ENCODE assay signal across 8 cellular contexts in genomic region chr5:141369994-141370848, GRCh38. TPM values are rescaled to one million over a fixed set of nuclear protein-coding genes. Genes with fewer than 3 reads are reported as not detected.
DNase-seq lines count a peak whose midpoint lies in the region; ATAC-seq and TF ChIP-seq lines count a peak whose summit lies in the region.

TSS of gene PCDHGB3 (plus strand) at chr5:141370242. CDS start at chr5:141370395, 153 bp downstream.

- peaks cover 13% of the 10 kb centered on the region for H3K4me1 Mint-ChIP-seq in activated T-cell treated with anti-CD3 and anti-CD28 coated beads, Interleukin-2, amount 50 U/mL, for 72 hours (ENCODE audit: low read depth)
- H3K4me1 Mint-ChIP-seq in WTC11: peaks cover 5% of the 10 kb centered on the region
- H3K4me1 Mint-ChIP-seq in stimulated activated memory B cell treated with anti-CD40 and anti-IgM and Interleukin-4, amounts not matched to agents 10 μg/mL and 1 μg/mL and 100 μg/mL, for 72 hours: peaks cover 6% of the 10 kb centered on the region

- H3K9me3 Mint-ChIP-seq in activated T-cell treated with anti-CD3 and anti-CD28 coated beads, Interleukin-2, amount 50 U/mL, for 72 hours: peaks cover 2 to 13% of the 10 kb centered on the region in 2 donors
- peaks cover 55% of the 10 kb centered on the region for H3K9me3 Mint-ChIP-seq in WTC11
- H3K9me3 Mint-ChIP-seq in stimulated activated memory B cell treated with anti-CD40 and anti-IgM and Interleukin-4, amounts not matched to agents 10 μg/mL and 1 μg/mL and 100 μg/mL, for 72 hours: peaks cover 3% of the 10 kb centered on the region

- POLR2A ChIA-PET in WTC11 (lab: Charles Lee): interaction anchor here (0.6 kb wide), 1 partner anchor 248 kb away, joined by 3 read pairs; the partner anchor contains the start of gene DIAPH1

- H3K36me3 Mint-ChIP-seq in activated T-cell treated with anti-CD3 and anti-CD28 coated beads, Interleukin-2, amount 50 U/mL, for 72 hours (ENCODE audit: insufficient read depth in 2 of 2): peaks cover 15 to 33% of the 10 kb centered on the region in 2 donors
- peaks cover 61% of the 10 kb centered on the region for H3K36me3 Mint-ChIP-seq in WTC11
- peaks cover 11% of the 10 kb centered on the region for H3K36me3 Mint-ChIP-seq in stimulated activated memory B cell treated with anti-CD40 and anti-IgM and Interleukin-4, amounts not matched to agents 10 μg/mL and 1 μg/mL and 100 μg/mL, for 72 hours

- H3K4me3 Mint-ChIP-seq in activated T-cell treated with anti-CD3 and anti-CD28 coated beads, Interleukin-2, amount 50 U/mL, for 72 hours: peak within 1 kb of the TSS; percentile 83 to 92
- peak within 1 kb of the TSS; percentile 61 for H3K4me3 Mint-ChIP-seq in WTC11
- peak within 1 kb of the TSS; percentile 90 for H3K4me3 Mint-ChIP-seq in stimulated activated memory B cell treated with anti-CD40 and anti-IgM and Interleukin-4, amounts not matched to agents 10 μg/mL and 1 μg/mL and 100 μg/mL, for 72 hours

- peak within 1 kb of the TSS; percentile 5 for H3K27ac Mint-ChIP-seq in activated T-cell treated with anti-CD3 and anti-CD28 coated beads, Interleukin-2, amount 50 U/mL, for 72 hours
- H3K27ac Mint-ChIP-seq in WTC11: peak within 1 kb of the TSS; percentile 91
- peak within 1 kb of the TSS; percentile 83 for H3K27ac Mint-ChIP-seq in stimulated activated memory B cell treated with anti-CD40 and anti-IgM and Interleukin-4, amounts not matched to agents 10 μg/mL and 1 μg/mL and 100 μg/mL, for 72 hours

- peak; percentile 41 to 46 for DNase-seq in activated T-cell treated with anti-CD3 and anti-CD28 coated beads, Interleukin-2, amount 50 U/mL, for 72 hours
- DNase-seq in activated T-cell treated with anti-CD3 and anti-CD28 coated beads, Interleukin-2, amount 50 U/mL, for 48 hours: no peak
- DNase-seq in WTC11 (ENCODE audit: low spot score): peak; percentile 56
- peak; percentile 54 for DNase-seq in fibroblast of villous mesenchyme (ENCODE audit: low read depth)
- DNase-seq in kidney glomerular epithelial cell (lab: John Stamatoyannopoulos, UW): no peak
- no peak for DNase-seq in GOT3 (lab: John Stamatoyannopoulos, UW)

- peak within 1 kb of the TSS; percentile 31 for H3K4me3 ChIP-seq in fibroblast of villous mesenchyme (ENCODE audit: low read depth, low read length)

- CTCF ChIA-PET in WTC11 (lab: Charles Lee): interaction anchor here (0.6 to 3.5 kb wide), 51 partner anchors 8 to 267 kb away, joined by 3 to 37 read pairs (median 6); partner anchors contain the start of genes DIAPH1, PCDHB10, PCDHB11 and PCDHB13

- TF ChIP-seq CTCF in WTC11 (IDR thresholded peaks at IDR 0.05) (no peak), fibroblast of villous mesenchyme (IDR thresholded peaks at IDR 0.05; ENCODE audit: insufficient read depth, low read depth, low read length) (peak; percentile 50)

- peak; percentile 63 to 81 for ATAC-seq in activated T-cell treated with anti-CD3 and anti-CD28 coated beads, Interleukin-2, amount 50 U/mL, for 72 hours (replicated peaks in 1 of 2)
- peak; percentile 88 for ATAC-seq in HG03060 (IDR thresholded peaks at IDR 0.05; ENCODE audit: low read depth, unreplicated experiment)
- ATAC-seq in WTC11: peak; percentile 95
- ATAC-seq in stimulated activated memory B cell treated with anti-CD40 and anti-IgM and Interleukin-4, amounts not matched to agents 10 μg/mL and 1 μg/mL and 100 μg/mL, for 72 hours: peak; percentile 77

- H3K27me3 Mint-ChIP-seq in activated T-cell treated with anti-CD3 and anti-CD28 coated beads, Interleukin-2, amount 50 U/mL, for 72 hours (ENCODE audit: low read depth): peaks cover 90% of the 10 kb centered on the region
- peaks cover 8% of the 10 kb centered on the region for H3K27me3 Mint-ChIP-seq in WTC11 (ENCODE audit: low read depth)
- peaks cover 34% of the 10 kb centered on the region for H3K27me3 Mint-ChIP-seq in stimulated activated memory B cell treated with anti-CD40 and anti-IgM and Interleukin-4, amounts not matched to agents 10 μg/mL and 1 μg/mL and 100 μg/mL, for 72 hours

TF ChIP-seq in WTC11, 78 proteins besides CTCF, POLR2A, EP300 and RAD21:
- TF ChIP-seq IRF2 (CRISPR knock-in tag; IDR thresholded peaks at IDR 0.05; ENCODE audit: borderline replicate concordance, low read depth): no peak
- no peak for TF ChIP-seq SOX15 (CRISPR knock-in tag; IDR thresholded peaks at IDR 0.05)
- TF ChIP-seq NFATC4 (CRISPR knock-in tag; IDR thresholded peaks at IDR 0.05): no peak

RNA-seq across cellular contexts. Expression of gene PCDHGB3, which starts in this region (rescaled TPM):
- under 1 TPM; 0.19 to 0.28 TPM for total RNA-seq in activated T-cell treated with anti-CD3 and anti-CD28 coated beads, Interleukin-2, amount 50 U/mL, for 72 hours
- total RNA-seq in WTC11 (2021) (3.3 to 4.2 TPM (median 3.5 TPM) in 3 replicates), fibroblast of villous mesenchyme (3.9 and 5.2 TPM in 2 replicates)

Comparison
In these comparisons a context has a peak if more than half of its experiments do, and no peak if none do; other contexts are left out.
1. Peak in DNase-seq and ATAC-seq in activated T-cell treated with anti-CD3 and anti-CD28 coated beads, Interleukin-2, amount 50 U/mL, for 72 hours; RNA of the gene not detected or under 1 TPM.
2. DNase-seq: peak in WTC11 (single experiment) and fibroblast of villous mesenchyme (single experiment); none in activated T-cell treated with anti-CD3 and anti-CD28 coated beads, Interleukin-2, amount 50 U/mL, for 48 hours (0 of 2), kidney glomerular epithelial cell (single experiment) and GOT3 (single experiment).
3. H3K27ac Mint-ChIP-seq: peak in every context shown above with its lines; median percentile 91 in WTC11; 83 in stimulated activated memory B cell treated with anti-CD40 and anti-IgM and Interleukin-4, amounts not matched to agents 10 μg/mL and 1 μg/mL and 100 μg/mL, for 72 hours; 5 in activated T-cell treated with anti-CD3 and anti-CD28 coated beads, Interleukin-2, amount 50 U/mL, for 72 hours.
4. Peak in every context shown above with its lines, with median percentiles within 50 percentile points of each other: ATAC-seq and H3K4me3 Mint-ChIP-seq.